8 cellular contexts compared by ENCODE assay signal in the genomic region with DNA sequence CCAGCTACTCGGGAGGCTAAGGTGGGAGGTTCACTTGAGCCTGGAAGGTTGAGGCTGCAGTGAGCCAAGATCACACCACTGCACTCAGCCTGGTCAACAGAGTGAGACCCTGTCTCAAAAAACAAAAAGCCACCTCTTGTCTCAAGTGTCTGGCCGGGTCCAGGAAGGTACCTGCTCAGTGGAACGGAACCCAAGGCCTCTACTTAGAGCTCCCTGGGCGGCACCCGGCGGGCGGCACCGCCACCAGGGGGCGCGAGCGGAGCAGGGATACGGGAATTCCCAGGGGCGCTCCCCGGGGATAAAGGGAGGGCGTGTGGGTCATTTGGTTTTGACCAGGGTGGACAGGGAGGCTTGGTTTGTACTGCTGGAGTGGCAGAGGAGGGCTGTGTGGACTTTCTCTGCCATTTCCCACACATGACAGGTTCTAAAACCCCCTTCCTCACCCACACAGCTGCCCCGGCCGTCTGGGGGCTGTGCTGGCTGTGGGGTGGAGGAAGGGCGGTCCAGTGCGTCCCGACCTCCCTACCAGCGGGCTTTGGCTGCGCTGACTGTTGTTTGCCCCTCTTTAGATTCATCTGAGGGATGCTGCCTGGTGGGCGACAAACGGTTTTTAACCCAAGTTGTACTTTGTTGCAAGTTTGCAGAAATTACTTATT.
DNase-seq lines count a peak whose midpoint lies in the region; ATAC-seq lines count a peak whose summit lies in the region.

No MANE protein-coding gene starts in this region.

- no peak for ATAC-seq in aorta (ENCODE audit: low FRiP score)

- H3K27ac ChIP-seq in Karpas-422 (ENCODE audit: low read length) (no peak overlapping the region), aorta (ENCODE audit: low read depth in 1 of 2, low read length in 2 of 2) (no peak overlapping the region)

- H3K4me3 ChIP-seq in Karpas-422 (ENCODE audit: low read length) (no peak overlapping the region), skeletal muscle satellite cell (ENCODE audit: low read length) (peak overlapping the region; percentile 27), aorta (ENCODE audit: low read length in 2 of 2) (no peak overlapping the region)

- peak; percentile 5 for DNase-seq in stimulated activated naive CD4-positive, alpha-beta T cell treated with Interleukin-2 at 50 U/mL for 16 hours (lab: John Stamatoyannopoulos, UW)
- no peak for DNase-seq in stimulated activated naive CD4-positive, alpha-beta T cell (lab: John Stamatoyannopoulos, UW)
- DNase-seq in Karpas-422 (peak; percentile 75), activated T-cell treated with anti-CD3 and anti-CD28 coated beads for 1 hour (ENCODE audit: low read depth) (peak; percentile 25), glomerular visceral epithelial cell (ENCODE audit: extremely low spot score) (peak; percentile 66), occipital lobe (lab: John Stamatoyannopoulos, UW) (no peak), aorta (no peak)

- peaks cover 39% of the 10 kb centered on the region for H3K4me1 ChIP-seq in Karpas-422 (ENCODE audit: low read length)
- no peaks in the 10 kb centered on the region for H3K4me1 ChIP-seq in skeletal muscle satellite cell (ENCODE audit: control insufficient read depth, insufficient read depth, low read length)
- H3K4me1 ChIP-seq in aorta (ENCODE audit: control insufficient read depth in 1 of 2, insufficient read depth in 2 of 2, low read length in 2 of 2): no peaks in the 10 kb centered on the region

- no peak overlapping the region for H2AFZ ChIP-seq in Karpas-422 (ENCODE audit: low read length)

- 15 to 18% methylated on average over 24 of the region's 24 CpGs for WGBS in aorta, 2 donors

- H3K9me3 ChIP-seq in Karpas-422 (ENCODE audit: low read length) (no peaks in the 10 kb centered on the region), skeletal muscle satellite cell (replicated peaks; ENCODE audit: low read length) (no peaks in the 10 kb centered on the region), aorta (ENCODE audit: control insufficient read depth, low read length) (no peaks in the 10 kb centered on the region)

- H3K79me2 ChIP-seq in Karpas-422 (ENCODE audit: low read length): no peaks in the 10 kb centered on the region

- peaks cover 47% of the 10 kb centered on the region for H4K20me1 ChIP-seq in Karpas-422 (ENCODE audit: insufficient read depth, low read depth, low read length)

- intact Hi-C loops in aorta (cut with DNase I): no loop called here

- no peak overlapping the region for H3K4me2 ChIP-seq in Karpas-422 (ENCODE audit: low read depth, low read length, poor library complexity, severe bottlenecking)
- H3K4me2 ChIP-seq in skeletal muscle satellite cell (ENCODE audit: low read length): peak overlapping the region; percentile 63

- H3K9ac ChIP-seq in Karpas-422 (ENCODE audit: low read length) (no peak overlapping the region), skeletal muscle satellite cell (ENCODE audit: low read depth, low read length) (no peak overlapping the region)

- H3K9me2 ChIP-seq in Karpas-422 (replicated peaks; ENCODE audit: insufficient read depth, low read length): no peaks in the 10 kb centered on the region

- H3K27me3 ChIP-seq in Karpas-422 (ENCODE audit: low read length): no peaks in the 10 kb centered on the region
- peaks cover 26% of the 10 kb centered on the region for H3K27me3 ChIP-seq in skeletal muscle satellite cell (ENCODE audit: control insufficient read depth, insufficient read depth, low read length)
- no peaks in the 10 kb centered on the region for H3K27me3 ChIP-seq in aorta (ENCODE audit: control insufficient read depth in 1 of 2, insufficient read depth in 2 of 2, low read length in 1 of 2)

- peaks cover 3% of the 10 kb centered on the region; the same call in 1 of the 2 replicates for H3K36me3 ChIP-seq in Karpas-422 (ENCODE audit: insufficient read depth, low read length)
- peaks cover 2% of the 10 kb centered on the region for H3K36me3 ChIP-seq in skeletal muscle satellite cell (ENCODE audit: insufficient read depth, low read length)
- no peaks in the 10 kb centered on the region for H3K36me3 ChIP-seq in aorta (ENCODE audit: control insufficient read depth in 1 of 2, insufficient read depth in 2 of 2, low read length in 1 of 2)

Comparison
In these comparisons a context has a peak if more than half of its experiments do, and no peak if none do; other contexts are left out.
1. DNase-seq: peak in stimulated activated naive CD4-positive, alpha-beta T cell treated with Interleukin-2 at 50 U/mL for 16 hours (single experiment), Karpas-422 (single experiment), activated T-cell treated with anti-CD3 and anti-CD28 coated beads for 1 hour (single experiment) and glomerular visceral epithelial cell (single experiment); none in stimulated activated naive CD4-positive, alpha-beta T cell (0 of 6), occipital lobe (single experiment) and aorta (0 of 2).